ENCODE assay signal across 11 cellular contexts in genomic region chr11:86052697-86053641, GRCh38. TPM values are rescaled to one million over a fixed set of nuclear protein-coding genes. Genes with fewer than 3 reads are reported as not detected.
DNase-seq lines count a peak whose midpoint lies in the region; ATAC-seq and TF ChIP-seq lines count a peak whose summit lies in the region.
"Had no signal": no experiment of that assay in that cellular context is flagged by ENCODE, and none has a peak within 500 bp of the region (broad histone marks: within the 10 kb centered on the region; RNA-seq: fewer than 3 reads in every experiment).

No MANE protein-coding gene starts in this region.

- POLR2A ChIA-PET in naive thymus-derived CD4-positive, alpha-beta T cell (lab: Charles Lee), result interaction anchor here (1.0 to 2.4 kb wide), 2 partner anchors 15 to 17 kb away, joined by 3 to 9 read pairs; partner anchors contain the start of gene PICALM

- H3K27ac ChIP-seq in CD4-positive, CD25-positive, alpha-beta regulatory T cell (ENCODE audit: insufficient read depth, low read length, poor library complexity, severe bottlenecking), result peak overlapping the region; percentile 49
- no peak overlapping the region for H3K27ac ChIP-seq in GM23338 (ENCODE audit: low read depth)
- H3K27ac ChIP-seq in naive thymus-derived CD4-positive, alpha-beta T cell (ENCODE audit: low read depth, low read length), result no peak overlapping the region

- H3K4me1 ChIP-seq in CD4-positive, CD25-positive, alpha-beta regulatory T cell (ENCODE audit: control insufficient read depth, insufficient read depth, low read length, poor library complexity, severe bottlenecking), result peaks cover 83% of the 10 kb centered on the region
- H3K4me1 ChIP-seq in GM23338 (ENCODE audit: insufficient read depth), result no peaks in the 10 kb centered on the region; the same call in 1 of the 2 replicates
- peaks cover 31 to 60% of the 10 kb centered on the region in 2 donors for H3K4me1 ChIP-seq in naive thymus-derived CD4-positive, alpha-beta T cell (ENCODE audit: control insufficient read depth in 2 of 2, insufficient read depth in 2 of 2, low read length in 2 of 2)

- DNase-seq in CD4-positive, CD25-positive, alpha-beta regulatory T cell, result no peak
- DNase-seq in GM23338 (ENCODE audit: low spot score) (no peak), amniotic epithelial cell (ENCODE audit: low read depth) (peak; percentile 39), cerebellar nuclear complex (lab: John Stamatoyannopoulos, UW) (no peak), GDM1 (lab: John Stamatoyannopoulos, UW) (no peak)
- DNase-seq in naive thymus-derived CD4-positive, alpha-beta T cell, result no peak
- DNase-seq in stimulated activated naive CD4-positive, alpha-beta T cell (lab: John Stamatoyannopoulos, UW), result no peak
- DNase-seq: NCI-H1436, NCI-H510A treated with DMSO at 0.1 percent for 48 hours had no signal

- no peak overlapping the region for H2AFZ ChIP-seq in GM23338

- H3K9me3 Mint-ChIP-seq in CD4-positive, CD25-positive, alpha-beta regulatory T cell, result peaks cover 0 to 3% (median 0%) of the 10 kb centered on the region in 7 donors
- no peaks in the 10 kb centered on the region for H3K9me3 Mint-ChIP-seq in GM23338
- H3K9me3 Mint-ChIP-seq in naive thymus-derived CD4-positive, alpha-beta T cell, result no peaks in the 10 kb centered on the region

- H3K4me3 Mint-ChIP-seq in CD4-positive, CD25-positive, alpha-beta regulatory T cell, result peak overlapping the region in 3 of 4 donors; percentile 9 to 48 (median 18)
- no peak overlapping the region for H3K4me3 Mint-ChIP-seq in GM23338
- H3K4me3 Mint-ChIP-seq in naive thymus-derived CD4-positive, alpha-beta T cell, result peak overlapping the region; percentile 5 to 60 (median 34)

- H4K20me1 ChIP-seq in GM23338 (replicated peaks; ENCODE audit: insufficient read depth), result peaks cover 80% of the 10 kb centered on the region

- CTCF ChIA-PET in naive thymus-derived CD4-positive, alpha-beta T cell (lab: Charles Lee), result interaction anchor here (1.1 to 1.8 kb wide), 3 partner anchors 11 to 140 kb away, joined by 3 to 6 read pairs (median 6); no protein-coding TSS in a partner anchor

- H3K27me3 ChIP-seq in CD4-positive, CD25-positive, alpha-beta regulatory T cell (ENCODE audit: control insufficient read depth, insufficient read depth, low read length), result no peaks in the 10 kb centered on the region
- H3K27me3 ChIP-seq in GM23338 (ENCODE audit: insufficient read depth), result no peaks in the 10 kb centered on the region
- H3K27me3 ChIP-seq in naive thymus-derived CD4-positive, alpha-beta T cell (ENCODE audit: control insufficient read depth in 2 of 2, insufficient read depth in 2 of 2, low read length in 2 of 2), result no peaks in the 10 kb centered on the region
- H3K27me3 ChIP-seq: right atrium auricular region had no signal

- no peaks in the 10 kb centered on the region for H3K9me3 ChIP-seq in CD4-positive, CD25-positive, alpha-beta regulatory T cell (ENCODE audit: control insufficient read depth in 2 of 2, low read length in 2 of 2)
- no peaks in the 10 kb centered on the region for H3K9me3 ChIP-seq in naive thymus-derived CD4-positive, alpha-beta T cell (ENCODE audit: control insufficient read depth in 2 of 3, low read length in 3 of 3)
- H3K9me3 ChIP-seq: right atrium auricular region had no signal

- peak overlapping the region; percentile 13 to 83 (median 33) for H3K27ac Mint-ChIP-seq in CD4-positive, CD25-positive, alpha-beta regulatory T cell
- 0 out of 2 replicates have a peak overlapping the region, but pooled peaks have one; percentile 1 for H3K27ac Mint-ChIP-seq in GM23338
- H3K27ac Mint-ChIP-seq in naive thymus-derived CD4-positive, alpha-beta T cell, result peak overlapping the region; percentile 7 to 83 (median 37)

- no peaks in the 10 kb centered on the region for H3K36me3 Mint-ChIP-seq in CD4-positive, CD25-positive, alpha-beta regulatory T cell
- H3K36me3 Mint-ChIP-seq in GM23338 (ENCODE audit: low read depth), result no peaks in the 10 kb centered on the region
- H3K36me3 Mint-ChIP-seq in naive thymus-derived CD4-positive, alpha-beta T cell, result peaks cover 4 to 27% (median 14%) of the 10 kb centered on the region in 5 donors

- H3K4me2 ChIP-seq in GM23338, result no peak overlapping the region

- H3K36me3 ChIP-seq in CD4-positive, CD25-positive, alpha-beta regulatory T cell (ENCODE audit: control insufficient read depth, insufficient read depth, low read length), result no peaks in the 10 kb centered on the region
- no peaks in the 10 kb centered on the region for H3K36me3 ChIP-seq in GM23338 (ENCODE audit: insufficient read depth)
- no peaks in the 10 kb centered on the region for H3K36me3 ChIP-seq in naive thymus-derived CD4-positive, alpha-beta T cell (ENCODE audit: control insufficient read depth in 2 of 3, insufficient read depth in 3 of 3, low read length in 3 of 3)
- H3K36me3 ChIP-seq: right atrium auricular region had no signal

- peaks cover 47 to 97% (median 72%) of the 10 kb centered on the region in 4 donors for H3K4me1 Mint-ChIP-seq in CD4-positive, CD25-positive, alpha-beta regulatory T cell
- H3K4me1 Mint-ChIP-seq in GM23338, result peaks cover 12% of the 10 kb centered on the region
- peaks cover 53 to 99% (median 82%) of the 10 kb centered on the region in 7 donors for H3K4me1 Mint-ChIP-seq in naive thymus-derived CD4-positive, alpha-beta T cell

- H3K27me3 Mint-ChIP-seq in CD4-positive, CD25-positive, alpha-beta regulatory T cell, result no peaks in the 10 kb centered on the region
- H3K27me3 Mint-ChIP-seq in GM23338 (ENCODE audit: insufficient read depth, low read depth, poor library complexity), result peaks cover 2% of the 10 kb centered on the region
- no peaks in the 10 kb centered on the region for H3K27me3 Mint-ChIP-seq in naive thymus-derived CD4-positive, alpha-beta T cell

- H3K79me2 ChIP-seq in GM23338 (replicated peaks; ENCODE audit: insufficient read depth), result peaks cover 100% of the 10 kb centered on the region

- H3F3A ChIP-seq in GM23338 (replicated peaks; ENCODE audit: low read depth), result no peaks in the 10 kb centered on the region

- no peak for TF ChIP-seq CTCF in GM23338 (conservative IDR thresholded peaks at IDR 0.05; ENCODE audit: low read depth in 2 of 2)

- H3K9me2 ChIP-seq in GM23338 (ENCODE audit: insufficient read depth), result no peaks in the 10 kb centered on the region

- intact Hi-C loops in naive thymus-derived CD4-positive, alpha-beta T cell (cut with micrococcal nuclease), result loop anchor here in 1 of 2 donors (1.0 kb wide), 1 partner anchor 9 kb away; no protein-coding TSS in a partner anchor

- no peak for ATAC-seq in CD4-positive, CD25-positive, alpha-beta regulatory T cell (ENCODE audit: low read depth in 2 of 2)
- ATAC-seq in GM23338 (no peak), GM19324 (IDR thresholded peaks at IDR 0.05; ENCODE audit: low FRiP score, unreplicated experiment) (no peak)
- ATAC-seq in naive thymus-derived CD4-positive, alpha-beta T cell, result peak; percentile 68

- H3K4me3 ChIP-seq in CD4-positive, CD25-positive, alpha-beta regulatory T cell (ENCODE audit: low read depth, low read length), result peak overlapping the region; percentile 62
- H3K4me3 ChIP-seq in GM23338, result no peak overlapping the region
- no peak overlapping the region for H3K4me3 ChIP-seq in naive thymus-derived CD4-positive, alpha-beta T cell (ENCODE audit: low read length)
- H3K4me3 ChIP-seq: right atrium auricular region had no signal

TF ChIP-seq in GM23338, 12 proteins besides CTCF, POLR2A, EP300 and RAD21:
- no peak for TF ChIP-seq ZNF331 (CRISPR knock-in tag; IDR thresholded peaks at IDR 0.05; ENCODE audit: low read depth)

RNA-seq across cellular contexts. Expression of gene PICALM, which starts 15.9 kb away (rescaled TPM):
- 194 TPM for total RNA-seq in CD4-positive, CD25-positive, alpha-beta regulatory T cell
- 10 to 100 TPM; 19.9 to 25.8 (median 23.2) TPM for polyA plus RNA-seq in CD4-positive, CD25-positive, alpha-beta regulatory T cell
- 134 and 150 TPM in 2 replicates for total RNA-seq in GM23338 (2014; rRNA removed; shearing (Covaris generic))
- 21.0 and 27.9 TPM in 2 replicates for polyA plus RNA-seq in GM23338 (2016; fragmentation: Nextera tagmentation; extraction: Ambion mirVana)
- 100 to 1,000 TPM in 4 of 5 experiments, 10 to 100 TPM in 1; 96.7 to 230 (median 102) TPM for total RNA-seq in naive thymus-derived CD4-positive, alpha-beta T cell
- polyA plus RNA-seq in naive thymus-derived CD4-positive, alpha-beta T cell, result 10 to 100 TPM; 14.6 to 16.1 TPM
